Comparison of ENCODE assay signal across 20 cellular contexts in genomic region chr12:106070147-106070546, GRCh38.
DNase-seq lines count a peak whose midpoint lies in the region; ATAC-seq and TF ChIP-seq lines count a peak whose summit lies in the region.
"Had no signal": no experiment of that assay in that cellular context is flagged by ENCODE, and none has a peak within 500 bp of the region (broad histone marks: within the 10 kb centered on the region; RNA-seq: fewer than 3 reads in every experiment).

No MANE protein-coding gene starts in this region.

- no peaks in the 10 kb centered on the region for H3K9me2 ChIP-seq in GM23248 (ENCODE audit: insufficient read depth)

- H3K27ac ChIP-seq in right lobe of liver: peak overlapping the region; percentile 6 to 62 (median 56)
- peak overlapping the region; percentile 64 to 78 for H3K27ac ChIP-seq in tibial artery
- H3K27ac ChIP-seq in GM23248: no peak overlapping the region
- H3K27ac ChIP-seq: BLaER1, SJSA1 had no signal

- intact Hi-C loops in right lobe of liver (cut with DNase I) (no loop called here), tibial artery (cut with DNase I; ENCODE audit: low total_unique reads) (loop anchor here (10.0 kb wide), 1 partner anchor 45 kb away; no protein-coding TSS in a partner anchor)

- 43% methylated on average over 1 of the region's 1 CpG for WGBS in right lobe of liver (ENCODE audit: insufficient coverage, low coverage, low lambda C conversion rate, missing lambda C conversion rate)
- 70 to 83% methylated on average over 1 of the region's 1 CpG for WGBS in GM23248 (ENCODE audit: low coverage in 1 of 2, low lambda C conversion rate in 2 of 2, missing lambda C conversion rate in 2 of 2), 2 experiments

- peaks cover 5% of the 10 kb centered on the region for H3F3A ChIP-seq in GM23248 (ENCODE audit: insufficient read depth)

- no peak for TF ChIP-seq CTCF in right lobe of liver (IDR thresholded peaks at IDR 0.05)
- no peak for TF ChIP-seq CTCF in tibial artery (IDR thresholded peaks at IDR 0.05)

- no peaks in the 10 kb centered on the region for H4K20me1 ChIP-seq in GM23248 (ENCODE audit: insufficient read depth)
- H4K20me1 ChIP-seq: BLaER1 had no signal

- H3K27me3 ChIP-seq in right lobe of liver (no peaks in the 10 kb centered on the region), tibial artery (no peaks in the 10 kb centered on the region), GM23248 (replicated peaks; ENCODE audit: insufficient read depth) (no peaks in the 10 kb centered on the region)
- H3K27me3 ChIP-seq: BLaER1, MG63, SJSA1 had no signal

- no peaks in the 10 kb centered on the region for H3K79me2 ChIP-seq in GM23248 (ENCODE audit: insufficient read depth)

- peak; percentile 88 to 96 (median 90) for ATAC-seq in right lobe of liver
- ATAC-seq: HCT116 had no signal

- in situ Hi-C loops in GM23248 (cut with MboI): no loop called here

- no peak overlapping the region for H3K9ac ChIP-seq in GM23248
- H3K9ac ChIP-seq: BLaER1 had no signal

- no peak for TF ChIP-seq POLR2A in right lobe of liver (IDR thresholded peaks at IDR 0.05)

- no peak overlapping the region for H2AFZ ChIP-seq in GM23248

- DNase-seq in MV-4-11 (lab: John Stamatoyannopoulos, UW) (peak; percentile 10), NCI-H510A treated with DMSO at 0.1 percent for 48 hours (lab: John Stamatoyannopoulos, UW) (peak; percentile 29), right lobe of liver (no peak), tibial artery (no peak), NCI-H2081 treated with DMSO at 0.1 percent for 48 hours (lab: John Stamatoyannopoulos, UW) (no peak), SK-N-DZ (ENCODE audit: low spot score) (no peak), GM23248 (no peak)
- DNase-seq: CD4-positive, CD25-positive, alpha-beta regulatory T cell; IMR-90; KG1; MG63; NCI-H1417; NCI-H1694; NCI-H446 treated with DMSO at 0.1 percent for 48 hours; NCI-H69; Right ventricle myocardium superior; RPMI8226 had no signal

- H3K4me1 ChIP-seq in right lobe of liver (peaks cover 0 to 19% (median 3%) of the 10 kb centered on the region in 4 donors), tibial artery (peaks cover 0 to 49% (median 32%) of the 10 kb centered on the region in 4 donors), GM23248 (ENCODE audit: insufficient read depth) (peaks cover 18% of the 10 kb centered on the region; the same call in 1 of the 2 replicates)
- H3K4me1 ChIP-seq: BLaER1 had no signal

- H3K9me3 ChIP-seq in right lobe of liver (no peaks in the 10 kb centered on the region), tibial artery (no peaks in the 10 kb centered on the region), GM23248 (ENCODE audit: low read depth) (no peaks in the 10 kb centered on the region)
- H3K9me3 ChIP-seq: BLaER1, MG63, SJSA1 had no signal

- H3K36me3 ChIP-seq in right lobe of liver: peaks cover 0 to 9% (median 3%) of the 10 kb centered on the region in 4 donors
- H3K36me3 ChIP-seq in tibial artery: peaks cover 24 to 43% (median 40%) of the 10 kb centered on the region in 3 donors
- H3K36me3 ChIP-seq in GM23248 (ENCODE audit: low read depth): peaks cover 56% of the 10 kb centered on the region
- H3K36me3 ChIP-seq: BLaER1, MG63 had no signal

- no peak overlapping the region for H3K4me2 ChIP-seq in GM23248 (ENCODE audit: unreplicated experiment)
- H3K4me2 ChIP-seq: BLaER1 had no signal

- no peak overlapping the region for H3K4me3 ChIP-seq in right lobe of liver
- no peak overlapping the region for H3K4me3 ChIP-seq in tibial artery
- H3K4me3 ChIP-seq in GM23248: no peak overlapping the region
- H3K4me3 ChIP-seq: BLaER1, MG63, SJSA1 had no signal

Comparison
In these comparisons a context has a peak if more than half of its experiments do, and no peak if none do; other contexts are left out.
1. DNase-seq: peak in MV-4-11 (single experiment) and NCI-H510A treated with DMSO at 0.1 percent for 48 hours (single experiment); none in right lobe of liver (0 of 3), tibial artery (0 of 2), NCI-H2081 treated with DMSO at 0.1 percent for 48 hours (single experiment), SK-N-DZ (single experiment) and GM23248 (single experiment).